In genomic region chr1:202207292-202207691, GRCh38 we compare ENCODE assay signal across 11 cellular contexts. TPM values are rescaled to one million over a fixed set of nuclear protein-coding genes. Genes with fewer than 3 reads are reported as not detected.
DNase-seq lines count a peak whose midpoint lies in the region; ATAC-seq and TF ChIP-seq lines count a peak whose summit lies in the region.
"Had no signal": no experiment of that assay in that cellular context is flagged by ENCODE, and none has a peak within 500 bp of the region (broad histone marks: within the 10 kb centered on the region; RNA-seq: fewer than 3 reads in every experiment).

No MANE protein-coding gene starts in this region.

- DNase-seq in EH (ENCODE audit: low read depth) (peak; percentile 72), NCI-H2171 treated with DMSO at 0.1 percent for 48 hours (lab: John Stamatoyannopoulos, UW) (peak; percentile 93), dedifferentiated amniotic fluid mesenchymal stem cell (ENCODE audit: extremely low spot score) (peak; percentile 55), omental fat pad (ENCODE audit: low spot score) (no peak)
- DNase-seq in activated effector memory CD4-positive, alpha-beta T cell treated with Interleukin-2 at 50 U/mL for 16 hours = no peak
- DNase-seq in activated T-helper 2 cell treated with anti-CD3 and anti-CD28 coated beads, Interferon-gamma antibody, Interleukin-2, Interleukin-4, amounts not matched to agents 10 μg/mL and 5 μg/mL and 100 μg/mL, durations not matched to agents 14 hours and 24 hours and 36 hours (ENCODE audit: low spot score) = no peak
- DNase-seq: islet precursor cell; NCI-H2029; stimulated activated CD4-positive, alpha-beta T cell treated with anti-CD3 and anti-CD28 coated beads, Interleukin-4, amount 100 ng/mL, for 24 hours had no signal

- intact Hi-C loops in activated T-helper 2 cell treated with anti-CD3 and anti-CD28 coated beads, Interferon-gamma antibody, Interleukin-2, Interleukin-4, amounts not matched to agents 10 μg/mL and 5 μg/mL and 100 μg/mL, durations not matched to agents 14 hours and 24 hours and 36 hours (cut with micrococcal nuclease) = no loop called here

- no peak overlapping the region for H3K27ac Mint-ChIP-seq in activated T-helper 2 cell treated with anti-CD3 and anti-CD28 coated beads, Interferon-gamma antibody, Interleukin-2, Interleukin-4, amounts not matched to agents 10 μg/mL and 5 μg/mL and 100 μg/mL, durations not matched to agents 14 hours and 24 hours and 36 hours

- peaks cover 12% of the 10 kb centered on the region for H3K27me3 Mint-ChIP-seq in activated T-helper 2 cell treated with anti-CD3 and anti-CD28 coated beads, Interferon-gamma antibody, Interleukin-2, Interleukin-4, amounts not matched to agents 10 μg/mL and 5 μg/mL and 100 μg/mL, durations not matched to agents 14 hours and 24 hours and 36 hours (ENCODE audit: low read depth)

- H3K9me3 Mint-ChIP-seq in activated T-helper 2 cell treated with anti-CD3 and anti-CD28 coated beads, Interferon-gamma antibody, Interleukin-2, Interleukin-4, amounts not matched to agents 10 μg/mL and 5 μg/mL and 100 μg/mL, durations not matched to agents 14 hours and 24 hours and 36 hours = no peaks in the 10 kb centered on the region

- H3K4me3 Mint-ChIP-seq in activated T-helper 2 cell treated with anti-CD3 and anti-CD28 coated beads, Interferon-gamma antibody, Interleukin-2, Interleukin-4, amounts not matched to agents 10 μg/mL and 5 μg/mL and 100 μg/mL, durations not matched to agents 14 hours and 24 hours and 36 hours (ENCODE audit: low read depth) = no peak overlapping the region

- peak; percentile 66 for ATAC-seq in omental fat pad (ENCODE audit: low FRiP score)
- no peak for ATAC-seq in HG03571 (IDR thresholded peaks at IDR 0.05; ENCODE audit: unreplicated experiment)
- ATAC-seq in GM18868 (IDR thresholded peaks at IDR 0.05; ENCODE audit: unreplicated experiment) = no peak

- no peaks in the 10 kb centered on the region for H3K4me1 Mint-ChIP-seq in activated T-helper 2 cell treated with anti-CD3 and anti-CD28 coated beads, Interferon-gamma antibody, Interleukin-2, Interleukin-4, amounts not matched to agents 10 μg/mL and 5 μg/mL and 100 μg/mL, durations not matched to agents 14 hours and 24 hours and 36 hours (ENCODE audit: low read depth)

- TF ChIP-seq CTCF in omental fat pad (IDR thresholded peaks at IDR 0.05) = no peak

- no peaks in the 10 kb centered on the region for H3K36me3 Mint-ChIP-seq in activated T-helper 2 cell treated with anti-CD3 and anti-CD28 coated beads, Interferon-gamma antibody, Interleukin-2, Interleukin-4, amounts not matched to agents 10 μg/mL and 5 μg/mL and 100 μg/mL, durations not matched to agents 14 hours and 24 hours and 36 hours (ENCODE audit: low read depth)

RNA-seq across cellular contexts. Expression of gene LGR6, which starts 13.7 kb away (rescaled TPM):
- total RNA-seq in omental fat pad = under 1 TPM in 2 of 4 donors, not detected in 2; 0.28 to 0.32 TPM
- not detected in 2 replicates for total RNA-seq in activated T-helper 2 cell treated with anti-CD3 and anti-CD28 coated beads, Interferon-gamma antibody, Interleukin-2, Interleukin-4, amounts not matched to agents 10 μg/mL and 5 μg/mL and 100 μg/mL, durations not matched to agents 14 hours and 24 hours and 36 hours

RNA-seq across cellular contexts. Expression of gene PTPN7, which starts 46.9 kb away (rescaled TPM):
- 10 to 100 TPM in 1 of 4 donors, 1 to 10 TPM in 3; 2.9 to 14.4 (median 4.6) TPM for total RNA-seq in omental fat pad
- total RNA-seq in activated T-helper 2 cell treated with anti-CD3 and anti-CD28 coated beads, Interferon-gamma antibody, Interleukin-2, Interleukin-4, amounts not matched to agents 10 μg/mL and 5 μg/mL and 100 μg/mL, durations not matched to agents 14 hours and 24 hours and 36 hours = 388 and 398 TPM in 2 replicates

Comparison
In these comparisons a context has a peak if more than half of its experiments do, and no peak if none do; other contexts are left out.
1. DNase-seq: peak in EH (single experiment), NCI-H2171 treated with DMSO at 0.1 percent for 48 hours (single experiment) and dedifferentiated amniotic fluid mesenchymal stem cell (single experiment); none in omental fat pad (single experiment), activated effector memory CD4-positive, alpha-beta T cell treated with Interleukin-2 at 50 U/mL for 16 hours (single experiment) and activated T-helper 2 cell treated with anti-CD3 and anti-CD28 coated beads, Interferon-gamma antibody, Interleukin-2, Interleukin-4, amounts not matched to agents 10 μg/mL and 5 μg/mL and 100 μg/mL, durations not matched to agents 14 hours and 24 hours and 36 hours (single experiment).
2. RNA of gene PTPN7, which starts 46.9 kb away (total RNA-seq): 388 to 398 TPM in activated T-helper 2 cell treated with anti-CD3 and anti-CD28 coated beads, Interferon-gamma antibody, Interleukin-2, Interleukin-4, amounts not matched to agents 10 μg/mL and 5 μg/mL and 100 μg/mL, durations not matched to agents 14 hours and 24 hours and 36 hours; 2.9 to 14.4 TPM in omental fat pad; every median in the first group is over 10 times any median in the second.